In genomic region chr2:56676966-56677365, GRCh38 we compare ENCODE assay signal across 24 cellular contexts.
"Had no signal": no experiment of that assay in that cellular context is flagged by ENCODE, and none has a peak within 500 bp of the region (broad histone marks: within the 10 kb centered on the region; RNA-seq: fewer than 3 reads in every experiment).

No MANE protein-coding gene starts in this region.

- H3K36me3 ChIP-seq: esophagus squamous epithelium, gastroesophageal sphincter, heart left ventricle, left lung, lower lobe of right lung had no signal

- H3K4me3 ChIP-seq: coronary artery, esophagus squamous epithelium, gastroesophageal sphincter, heart left ventricle, hepatocyte, left lung, lower lobe of right lung, mucosa of descending colon had no signal

- H3K27me3 ChIP-seq: esophagus squamous epithelium, gastroesophageal sphincter, heart left ventricle, hepatocyte, left lung had no signal

- FAIRE-seq: colon, endometrium, islet of Langerhans, keratinocyte had no signal

- H2AFZ ChIP-seq: hepatocyte had no signal

- DNase-seq: effector CD8-positive, alpha-beta T cell; effector memory CD8-positive, alpha-beta T cell; endodermal cell; erythroblast; esophagus squamous epithelium; foreskin fibroblast; foreskin melanocyte; heart left ventricle; left cardiac atrium; left lung; left ventricle myocardium superior; lower lobe of right lung; mesenchymal stem cell; mucosa of descending colon; naive B cell had no signal

- H3K4me2 ChIP-seq: hepatocyte had no signal

- H3K79me2 ChIP-seq: hepatocyte had no signal

- H3K4me1 ChIP-seq: esophagus squamous epithelium, gastroesophageal sphincter, left lung, lower lobe of right lung had no signal

- ATAC-seq: effector memory CD8-positive, alpha-beta T cell; esophagus mucosa; gastroesophageal sphincter; heart left ventricle; left cardiac atrium; left lung; left ventricle myocardium superior; lower lobe of right lung; mucosa of descending colon had no signal

- H3K27ac ChIP-seq: coronary artery, epithelial cell of prostate, esophagus squamous epithelium, gastroesophageal sphincter, heart left ventricle, hepatocyte, left lung, lower lobe of right lung had no signal
